10 cellular contexts compared by ENCODE assay signal in the genomic region with DNA sequence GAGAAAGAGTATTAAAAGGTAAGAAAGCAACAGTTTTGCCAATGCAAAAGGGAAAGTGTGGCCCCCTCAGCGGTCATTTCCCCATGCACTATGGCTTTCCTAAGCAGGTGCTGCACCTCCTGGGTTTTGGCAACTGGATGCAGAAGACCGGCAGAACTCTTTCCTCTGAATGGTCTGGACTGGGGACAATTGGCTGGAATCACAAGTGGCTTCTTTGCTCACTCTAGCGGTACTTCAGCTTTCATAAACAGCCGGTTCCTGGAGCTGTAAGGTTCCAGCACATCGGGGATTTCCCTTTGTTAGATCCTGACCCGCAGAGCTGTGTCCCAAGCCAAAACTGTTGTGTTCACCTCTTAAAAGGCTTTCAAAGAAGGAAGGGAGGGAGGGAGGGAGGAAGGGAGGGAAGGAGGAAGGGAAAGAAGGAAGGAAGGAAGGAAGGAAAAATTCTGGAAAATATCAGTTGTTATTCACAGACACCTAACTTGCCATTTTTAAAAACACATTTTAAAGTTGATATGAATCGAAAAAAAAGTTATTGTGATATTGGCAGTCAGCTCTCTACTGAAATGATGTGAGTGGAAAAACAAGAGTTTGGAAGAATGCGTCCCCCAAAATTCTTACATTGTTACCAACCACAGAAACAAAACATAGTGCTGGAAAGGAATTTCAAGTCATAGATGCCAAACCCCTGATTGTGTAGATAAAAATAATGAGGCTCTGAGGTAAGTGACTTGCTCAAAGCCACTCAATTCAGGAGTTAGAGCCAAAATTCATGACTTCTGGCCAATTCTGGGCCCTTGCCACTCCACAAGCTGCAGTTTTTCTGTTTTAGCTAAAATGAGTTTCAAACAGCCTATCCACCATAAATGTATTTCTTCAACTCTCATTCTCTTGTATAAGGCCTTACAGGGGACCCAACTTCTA.
DNase-seq lines count a peak whose midpoint lies in the region; ATAC-seq and TF ChIP-seq lines count a peak whose summit lies in the region.
"Had no signal": no experiment of that assay in that cellular context is flagged by ENCODE, and none has a peak within 500 bp of the region (broad histone marks: within the 10 kb centered on the region; RNA-seq: fewer than 3 reads in every experiment).

No MANE protein-coding gene starts in this region.

- H3K27me3 ChIP-seq in IMR-90 (ENCODE audit: control insufficient read depth, insufficient read depth, low read length) (no peaks in the 10 kb centered on the region), mesendoderm (ENCODE audit: insufficient read depth, low read length, poor library complexity) (no peaks in the 10 kb centered on the region)

- H3K23ac ChIP-seq in IMR-90 (ENCODE audit: low read depth, low read length) (peak overlapping the region; percentile 89), mesendoderm (ENCODE audit: low read length) (no peak overlapping the region)

- DNase-seq in AG04449 (ENCODE audit: low read depth, low spot score) (peak; percentile 89), IMR-90 (peak; percentile 94), coronary artery (ENCODE audit: low spot score) (no peak), mesendoderm (peak; percentile 69), GOT3 (lab: John Stamatoyannopoulos, UW) (no peak), NCI-H1092 treated with DMSO at 0.1 percent for 48 hours (lab: John Stamatoyannopoulos, UW) (no peak), NCI-H69 (lab: John Stamatoyannopoulos, UW) (no peak), CD1c-positive myeloid dendritic cell (ENCODE audit: extremely low spot score) (no peak)
- DNase-seq: activated CD8-positive, alpha-beta memory T cell treated with anti-CD3 and anti-CD28 coated beads for 24 hours; GDM1 had no signal

- H4K91ac ChIP-seq in IMR-90 (ENCODE audit: insufficient read depth, low read depth, low read length), result peak overlapping the region; percentile 97

- dilution Hi-C loops in IMR-90 (cut with HindIII; ENCODE audit: low sequenced_read_pairs, unreplicated experiment), result no loop called here

- H3K4me3 ChIP-seq in AG04449 (ENCODE audit: low read depth, low read length), result peak overlapping the region; percentile 56
- peak overlapping the region; percentile 50 for H3K4me3 ChIP-seq in IMR-90 (ENCODE audit: insufficient read depth, low read depth, low read length)
- H3K4me3 ChIP-seq in coronary artery, result peak overlapping the region; percentile 54
- no peak overlapping the region for H3K4me3 ChIP-seq in mesendoderm (ENCODE audit: low read length)

- peak; percentile 39 for ATAC-seq in IMR-90 (ENCODE audit: low read depth)

- H4K5ac ChIP-seq in IMR-90 (ENCODE audit: low read depth, low read length), result peak overlapping the region; percentile 69
- H4K5ac ChIP-seq in mesendoderm (ENCODE audit: low read length), result no peak overlapping the region

- H4K20me1 ChIP-seq in IMR-90 (ENCODE audit: insufficient read depth, low read length), result no peaks in the 10 kb centered on the region

- H3K4me2 ChIP-seq in IMR-90 (ENCODE audit: low read depth, low read length) (peak overlapping the region; percentile 92), mesendoderm (ENCODE audit: low read length) (no peak overlapping the region)

- H2AK5ac ChIP-seq in IMR-90 (ENCODE audit: low read depth, low read length) (peak overlapping the region; percentile 88), mesendoderm (ENCODE audit: low read length) (no peak overlapping the region)

- CTCF ChIA-PET in AG04449 (lab: Yijun Ruan, JAX) (interaction anchor here (0.9 to 2.5 kb wide), 14 partner anchors 9 to 298 kb away, joined by 3 to 21 read pairs (median 6); no protein-coding TSS in a partner anchor), IMR-90 (lab: Yijun Ruan, JAX) (interaction anchor here (0.9 to 2.2 kb wide), 7 partner anchors 10 to 288 kb away, joined by 3 to 10 read pairs (median 5); no protein-coding TSS in a partner anchor)

- peaks cover 4% of the 10 kb centered on the region; the same call in 1 of the 2 replicates for H3K9me3 ChIP-seq in IMR-90 (ENCODE audit: control insufficient read depth, insufficient read depth, low read length)

- H2BK5ac ChIP-seq in IMR-90 (ENCODE audit: low read depth, low read length, poor library complexity, severe bottlenecking), result peak overlapping the region; percentile 97
- H2BK5ac ChIP-seq in mesendoderm (ENCODE audit: low read length), result no peak overlapping the region

- peak overlapping the region; percentile 95 for H3K14ac ChIP-seq in IMR-90 (replicated peaks; ENCODE audit: low read depth, low read length)

- peak overlapping the region; percentile 95 for H2BK20ac ChIP-seq in IMR-90 (ENCODE audit: low read depth, low read length)

- H3K56ac ChIP-seq in IMR-90 (ENCODE audit: extremely low read depth, insufficient read depth, low read length), result peak overlapping the region; percentile 93
- peak overlapping the region; percentile 43 for H3K56ac ChIP-seq in mesendoderm (ENCODE audit: low read length)

- TF ChIP-seq CTCF in AG04449 (IDR thresholded peaks at IDR 0.05; ENCODE audit: insufficient read depth, low read length, missing control alignments) (no peak), IMR-90 (conservative IDR thresholded peaks at IDR 0.05; ENCODE audit: low read depth, low read length) (no peak), coronary artery (IDR thresholded peaks at IDR 0.05) (no peak)

- H3K18ac ChIP-seq in IMR-90 (ENCODE audit: low read depth, low read length), result peak overlapping the region; percentile 94
- H3K18ac ChIP-seq in mesendoderm (ENCODE audit: low read length), result peak overlapping the region; percentile 65

- POLR2A ChIA-PET in AG04449 (lab: Yijun Ruan, JAX), result interaction anchor here (0.6 to 2.7 kb wide), 12 partner anchors 9 to 221 kb away, joined by 3 to 27 read pairs (median 6); a partner anchor contains a TSS
- POLR2A ChIA-PET in IMR-90 (lab: Charles Lee; ENCODE audit: unreplicated experiment), result interaction anchor here (0.6 to 1.1 kb wide), 2 partner anchors 28 to 41 kb away, joined by 3 to 10 read pairs; no protein-coding TSS in a partner anchor

- H2BK15ac ChIP-seq in IMR-90 (ENCODE audit: low read depth, low read length) (peak overlapping the region; percentile 80; the same call in 2 of the 3 replicates), mesendoderm (replicated peaks; ENCODE audit: low read depth) (peak overlapping the region; percentile 64)

- H2AFZ ChIP-seq in IMR-90 (replicated peaks; ENCODE audit: low read length, poor library complexity), result no peak overlapping the region

- no peaks in the 10 kb centered on the region for H3K79me2 ChIP-seq in mesendoderm (ENCODE audit: control insufficient read depth, insufficient read depth, low read length)

- in situ Hi-C loops in IMR-90 (cut with MboI; ENCODE audit: low sequenced_read_pairs), result loop anchor here (10.0 kb wide), 1 partner anchor 221 kb away; a partner anchor contains a TSS

- H2BK120ac ChIP-seq in IMR-90 (ENCODE audit: low read depth, low read length) (peak overlapping the region; percentile 95), mesendoderm (ENCODE audit: low read depth, low read length) (peak overlapping the region; percentile 82)

- WGBS in IMR-90 (ENCODE audit: extremely low coverage in 2 of 2, insufficient read length in 1 of 2), 2 experiments, result 14% methylated on average over 2 of the region's 8 CpGs; no CpG with 5 or more reads in 1 of the 2 experiments
- no CpG with 5 or more reads among the region's 8 CpGs for WGBS in mesendoderm (ENCODE audit: extremely low coverage, insufficient coverage, low lambda C conversion rate)

- H4K8ac ChIP-seq in IMR-90 (ENCODE audit: low read depth in 2 of 2, low read length in 2 of 2) (peak overlapping the region; percentile 79 to 92), mesendoderm (ENCODE audit: low read depth, low read length) (no peak overlapping the region)

- TSS peak; percentile 94 for BruUV-seq in IMR-90 (replicated peaks; lab: Mats Ljungman, UMichigan)

- peak overlapping the region; percentile 95 for H3K27ac ChIP-seq in IMR-90 (ENCODE audit: insufficient read depth, low read length)
- H3K27ac ChIP-seq in coronary artery, result peak overlapping the region in 1 of 2 donors; percentile 53
- peak overlapping the region; percentile 77 for H3K27ac ChIP-seq in mesendoderm (ENCODE audit: low read depth, low read length)

- intact Hi-C loops in IMR-90 (cut with micrococcal nuclease), result loop anchor here (1.0 to 5.0 kb wide), 8 partner anchors 29 to 379 kb away; a partner anchor contains a TSS

- peak overlapping the region; percentile 73 for H3K9ac ChIP-seq in IMR-90 (ENCODE audit: low read depth, low read length)
- H3K9ac ChIP-seq in mesendoderm (ENCODE audit: low read length), result no peak overlapping the region

- peak; percentile 65 for TF ChIP-seq POLR2A in IMR-90 (IDR thresholded peaks at IDR 0.05; ENCODE audit: low read depth, low read length)

- no peaks in the 10 kb centered on the region for H3K36me3 ChIP-seq in IMR-90 (ENCODE audit: control insufficient read depth, insufficient read depth, low read length)
- H3K36me3 ChIP-seq in mesendoderm (ENCODE audit: control insufficient read depth, insufficient read depth, low read length), result no peaks in the 10 kb centered on the region

- peaks cover 15% of the 10 kb centered on the region for H3K4me1 ChIP-seq in IMR-90 (ENCODE audit: control insufficient read depth, insufficient read depth, low read length)
- peaks cover 3% of the 10 kb centered on the region for H3K4me1 ChIP-seq in mesendoderm (ENCODE audit: control insufficient read depth, low read depth, low read length)

- H3K9me1 ChIP-seq in IMR-90 (ENCODE audit: insufficient read depth, low read length), result peaks cover 4% of the 10 kb centered on the region; the same call in 1 of the 2 replicates

- H3K79me1 ChIP-seq in IMR-90 (ENCODE audit: low read depth in 1 of 2, low read length in 2 of 2) (peaks cover 13 to 28% of the 10 kb centered on the region in 2 experiments), mesendoderm (ENCODE audit: low read length) (no peaks in the 10 kb centered on the region)

- H2AK9ac ChIP-seq in IMR-90 (replicated peaks; ENCODE audit: low read depth, low read length, poor library complexity), result peak overlapping the region; percentile 96

- TF ChIP-seq RAD21 in IMR-90 (IDR thresholded peaks at IDR 0.05; ENCODE audit: low read length), result peak; percentile 32

- H3K4ac ChIP-seq in IMR-90 (ENCODE audit: low read depth, low read length) (peak overlapping the region; percentile 97), mesendoderm (ENCODE audit: low read depth, low read length) (no peak overlapping the region)

TF ChIP-seq in IMR-90, 13 proteins besides CTCF, POLR2A, EP300 and RAD21 (continues in another document):
- TF ChIP-seq, protein P1, sequence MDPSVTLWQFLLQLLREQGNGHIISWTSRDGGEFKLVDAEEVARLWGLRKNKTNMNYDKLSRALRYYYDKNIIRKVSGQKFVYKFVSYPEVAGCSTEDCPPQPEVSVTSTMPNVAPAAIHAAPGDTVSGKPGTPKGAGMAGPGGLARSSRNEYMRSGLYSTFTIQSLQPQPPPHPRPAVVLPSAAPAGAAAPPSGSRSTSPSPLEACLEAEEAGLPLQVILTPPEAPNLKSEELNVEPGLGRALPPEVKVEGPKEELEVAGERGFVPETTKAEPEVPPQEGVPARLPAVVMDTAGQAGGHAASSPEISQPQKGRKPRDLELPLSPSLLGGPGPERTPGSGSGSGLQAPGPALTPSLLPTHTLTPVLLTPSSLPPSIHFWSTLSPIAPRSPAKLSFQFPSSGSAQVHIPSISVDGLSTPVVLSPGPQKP (IDR thresholded peaks at IDR 0.05; ENCODE audit: borderline replicate concordance, low read depth, low read length), result no peak
- TF ChIP-seq CHD1 (IDR thresholded peaks at IDR 0.05; ENCODE audit: low read depth, low read length), result no peak
- no peak for TF ChIP-seq MAZ (IDR thresholded peaks at IDR 0.05; ENCODE audit: borderline replicate concordance, low read depth, low read length)

Comparison
In these comparisons a context has a peak if more than half of its experiments do, and no peak if none do; other contexts are left out.
1. DNase-seq: peak in AG04449 (single experiment), IMR-90 (single experiment) and mesendoderm (single experiment); none in coronary artery (single experiment), GOT3 (single experiment), NCI-H1092 treated with DMSO at 0.1 percent for 48 hours (single experiment), NCI-H69 (single experiment) and CD1c-positive myeloid dendritic cell (single experiment).